13 cellular contexts compared by ENCODE assay signal in genomic region chr16:8908779-8909468, GRCh38. TPM values are rescaled to one million over a fixed set of nuclear protein-coding genes. Genes with fewer than 3 reads are reported as not detected.
DNase-seq lines count a peak whose midpoint lies in the region; ATAC-seq and TF ChIP-seq lines count a peak whose summit lies in the region.
"Had no signal": no experiment of that assay in that cellular context is flagged by ENCODE, and none has a peak within 500 bp of the region (broad histone marks: within the 10 kb centered on the region; RNA-seq: fewer than 3 reads in every experiment).

No MANE protein-coding gene starts in this region.

- no peak for DNase-seq in activated naive CD4-positive, alpha-beta T cell treated with anti-CD3 and anti-CD28 coated beads, Interleukin-2, amount 50 U/mL, for 72 hours (ENCODE audit: low spot score in 2 of 2)
- DNase-seq in activated naive CD4-positive, alpha-beta T cell treated with anti-CD3 and anti-CD28 coated beads for 36 hours, result no peak
- DNase-seq in T-helper 17 cell, result no peak
- no peak for DNase-seq in glutamatergic neuron
- no peak for DNase-seq in stimulated activated naive CD8-positive, alpha-beta T cell treated with anti-CD3 and anti-CD28 coated beads, Interleukin-15, amount 100 ng/mL, for 72 hours
- no peak for DNase-seq in NCI-H510A treated with DMSO at 0.1 percent for 48 hours (lab: John Stamatoyannopoulos, UW)
- DNase-seq: activated CD4-positive, alpha-beta T cell treated with anti-CD3 and anti-CD28 coated beads for 4 hours; NCI-H2029 treated with DMSO at 0.1 percent for 48 hours; nucleus accumbens had no signal

- H3K27ac Mint-ChIP-seq in activated naive CD4-positive, alpha-beta T cell treated with anti-CD3 and anti-CD28 coated beads, Interleukin-2, amount 50 U/mL, for 72 hours, result peak overlapping the region; percentile 15 to 87
- no peak overlapping the region for H3K27ac Mint-ChIP-seq in activated naive CD4-positive, alpha-beta T cell treated with anti-CD3 and anti-CD28 coated beads for 36 hours
- H3K27ac Mint-ChIP-seq in T-helper 17 cell (peak overlapping the region; percentile 85), glutamatergic neuron (ENCODE audit: unreplicated experiment) (peak overlapping the region; percentile 59)
- H3K27ac Mint-ChIP-seq in stimulated activated naive CD8-positive, alpha-beta T cell treated with anti-CD3 and anti-CD28 coated beads, Interleukin-15, amount 100 ng/mL, for 72 hours, result peak overlapping the region; percentile 73 to 85

- CTCF ChIA-PET in activated naive CD4-positive, alpha-beta T cell treated with anti-CD3 and anti-CD28 coated beads for 36 hours (lab: Charles Lee), result interaction anchor here (0.6 to 2.6 kb wide), 4 partner anchors 27 to 230 kb away, joined by 3 to 9 read pairs (median 6); no protein-coding TSS in a partner anchor

- H3K9me3 ChIP-seq in T-helper 17 cell (ENCODE audit: control insufficient read depth, low read length, poor library complexity, severe bottlenecking), result no peaks in the 10 kb centered on the region
- H3K9me3 ChIP-seq: adrenal gland had no signal

- H3K9me3 Mint-ChIP-seq in activated naive CD4-positive, alpha-beta T cell treated with anti-CD3 and anti-CD28 coated beads, Interleukin-2, amount 50 U/mL, for 72 hours, result no peaks in the 10 kb centered on the region
- no peaks in the 10 kb centered on the region for H3K9me3 Mint-ChIP-seq in activated naive CD4-positive, alpha-beta T cell treated with anti-CD3 and anti-CD28 coated beads for 36 hours
- peaks cover 10% of the 10 kb centered on the region for H3K9me3 Mint-ChIP-seq in glutamatergic neuron (ENCODE audit: unreplicated experiment)
- no peaks in the 10 kb centered on the region for H3K9me3 Mint-ChIP-seq in stimulated activated naive CD8-positive, alpha-beta T cell treated with anti-CD3 and anti-CD28 coated beads, Interleukin-15, amount 100 ng/mL, for 72 hours

- H3K36me3 Mint-ChIP-seq in activated naive CD4-positive, alpha-beta T cell treated with anti-CD3 and anti-CD28 coated beads, Interleukin-2, amount 50 U/mL, for 72 hours, result peaks cover 14 to 39% of the 10 kb centered on the region in 2 donors
- peaks cover 40% of the 10 kb centered on the region for H3K36me3 Mint-ChIP-seq in activated naive CD4-positive, alpha-beta T cell treated with anti-CD3 and anti-CD28 coated beads for 36 hours (ENCODE audit: low read depth)
- H3K36me3 Mint-ChIP-seq in T-helper 17 cell (ENCODE audit: low read depth) (peaks cover 9% of the 10 kb centered on the region), glutamatergic neuron (ENCODE audit: unreplicated experiment) (no peaks in the 10 kb centered on the region)

- ATAC-seq in activated naive CD4-positive, alpha-beta T cell treated with anti-CD3 and anti-CD28 coated beads, Interleukin-2, amount 50 U/mL, for 72 hours, result no peak
- peak; percentile 71 for ATAC-seq in T-helper 17 cell
- ATAC-seq in stimulated activated naive CD8-positive, alpha-beta T cell treated with anti-CD3 and anti-CD28 coated beads, Interleukin-15, amount 100 ng/mL, for 72 hours, result no peak
- ATAC-seq in HG03097 (IDR thresholded peaks at IDR 0.05; ENCODE audit: low FRiP score, unreplicated experiment), result no peak
- ATAC-seq in GM18861 (IDR thresholded peaks at IDR 0.05; ENCODE audit: unreplicated experiment), result no peak
- ATAC-seq: HCT116 had no signal

- no peak for TF ChIP-seq CTCF in glutamatergic neuron (IDR thresholded peaks at IDR 0.05; ENCODE audit: partially characterized antibody, unreplicated experiment)

- no peaks in the 10 kb centered on the region for H3K27me3 Mint-ChIP-seq in activated naive CD4-positive, alpha-beta T cell treated with anti-CD3 and anti-CD28 coated beads for 36 hours (ENCODE audit: low read depth)
- H3K27me3 Mint-ChIP-seq in T-helper 17 cell (no peaks in the 10 kb centered on the region), glutamatergic neuron (ENCODE audit: unreplicated experiment) (no peaks in the 10 kb centered on the region)
- H3K27me3 Mint-ChIP-seq in stimulated activated naive CD8-positive, alpha-beta T cell treated with anti-CD3 and anti-CD28 coated beads, Interleukin-15, amount 100 ng/mL, for 72 hours, result no peaks in the 10 kb centered on the region

- no peak overlapping the region for H3K4me3 Mint-ChIP-seq in activated naive CD4-positive, alpha-beta T cell treated with anti-CD3 and anti-CD28 coated beads for 36 hours
- H3K4me3 Mint-ChIP-seq in T-helper 17 cell (no peak overlapping the region), glutamatergic neuron (ENCODE audit: unreplicated experiment) (no peak overlapping the region)
- no peak overlapping the region for H3K4me3 Mint-ChIP-seq in stimulated activated naive CD8-positive, alpha-beta T cell treated with anti-CD3 and anti-CD28 coated beads, Interleukin-15, amount 100 ng/mL, for 72 hours

- H3K4me1 Mint-ChIP-seq in activated naive CD4-positive, alpha-beta T cell treated with anti-CD3 and anti-CD28 coated beads for 36 hours (ENCODE audit: low read depth), result peaks cover 26% of the 10 kb centered on the region
- H3K4me1 Mint-ChIP-seq in T-helper 17 cell (peaks cover 32% of the 10 kb centered on the region), glutamatergic neuron (ENCODE audit: low read depth, unreplicated experiment) (peaks cover 2% of the 10 kb centered on the region)
- H3K4me1 Mint-ChIP-seq in stimulated activated naive CD8-positive, alpha-beta T cell treated with anti-CD3 and anti-CD28 coated beads, Interleukin-15, amount 100 ng/mL, for 72 hours, result peaks cover 43% of the 10 kb centered on the region

- intact Hi-C loops in activated naive CD4-positive, alpha-beta T cell treated with anti-CD3 and anti-CD28 coated beads for 36 hours (cut with micrococcal nuclease), result loop anchor here (5.0 kb wide), 1 partner anchor 98 kb away; no protein-coding TSS in a partner anchor

RNA-seq across cellular contexts. Expression of gene LITAFD, which starts 26.8 kb away (rescaled TPM):
- total RNA-seq in activated naive CD4-positive, alpha-beta T cell treated with anti-CD3 and anti-CD28 coated beads, Interleukin-2, amount 50 U/mL, for 72 hours, result not detected
- not detected for total RNA-seq in activated naive CD4-positive, alpha-beta T cell treated with anti-CD3 and anti-CD28 coated beads for 36 hours
- total RNA-seq in T-helper 17 cell (under 1 TPM in 1 of 2 donors, not detected in 1; 0.75 TPM), glutamatergic neuron (ENCODE audit: unreplicated experiment) (not detected)
- total RNA-seq: adrenal gland had no signal

RNA-seq across cellular contexts. Expression of gene CARHSP1, which starts 40.1 kb away (rescaled TPM):
- 100 to 1,000 TPM in 1 of 2 donors, 10 to 100 TPM in 1; 88.1 to 106 TPM for total RNA-seq in activated naive CD4-positive, alpha-beta T cell treated with anti-CD3 and anti-CD28 coated beads, Interleukin-2, amount 50 U/mL, for 72 hours
- 10 to 100 TPM; 46.5 to 49.6 TPM for total RNA-seq in activated naive CD4-positive, alpha-beta T cell treated with anti-CD3 and anti-CD28 coated beads for 36 hours
- total RNA-seq in T-helper 17 cell (10 to 100 TPM; 25.4 to 30.4 TPM), glutamatergic neuron (ENCODE audit: unreplicated experiment) (180 TPM)

RNA-seq across cellular contexts. Expression of gene USP7, which starts 54.8 kb away (rescaled TPM):
- total RNA-seq in activated naive CD4-positive, alpha-beta T cell treated with anti-CD3 and anti-CD28 coated beads, Interleukin-2, amount 50 U/mL, for 72 hours, result 100 to 1,000 TPM; 154 to 171 TPM
- 100 to 1,000 TPM; 155 to 163 TPM for total RNA-seq in activated naive CD4-positive, alpha-beta T cell treated with anti-CD3 and anti-CD28 coated beads for 36 hours
- 100 to 1,000 TPM; 259 to 282 TPM for total RNA-seq in T-helper 17 cell
- total RNA-seq in glutamatergic neuron (ENCODE audit: unreplicated experiment), result 167 TPM
